In the genomic region with DNA sequence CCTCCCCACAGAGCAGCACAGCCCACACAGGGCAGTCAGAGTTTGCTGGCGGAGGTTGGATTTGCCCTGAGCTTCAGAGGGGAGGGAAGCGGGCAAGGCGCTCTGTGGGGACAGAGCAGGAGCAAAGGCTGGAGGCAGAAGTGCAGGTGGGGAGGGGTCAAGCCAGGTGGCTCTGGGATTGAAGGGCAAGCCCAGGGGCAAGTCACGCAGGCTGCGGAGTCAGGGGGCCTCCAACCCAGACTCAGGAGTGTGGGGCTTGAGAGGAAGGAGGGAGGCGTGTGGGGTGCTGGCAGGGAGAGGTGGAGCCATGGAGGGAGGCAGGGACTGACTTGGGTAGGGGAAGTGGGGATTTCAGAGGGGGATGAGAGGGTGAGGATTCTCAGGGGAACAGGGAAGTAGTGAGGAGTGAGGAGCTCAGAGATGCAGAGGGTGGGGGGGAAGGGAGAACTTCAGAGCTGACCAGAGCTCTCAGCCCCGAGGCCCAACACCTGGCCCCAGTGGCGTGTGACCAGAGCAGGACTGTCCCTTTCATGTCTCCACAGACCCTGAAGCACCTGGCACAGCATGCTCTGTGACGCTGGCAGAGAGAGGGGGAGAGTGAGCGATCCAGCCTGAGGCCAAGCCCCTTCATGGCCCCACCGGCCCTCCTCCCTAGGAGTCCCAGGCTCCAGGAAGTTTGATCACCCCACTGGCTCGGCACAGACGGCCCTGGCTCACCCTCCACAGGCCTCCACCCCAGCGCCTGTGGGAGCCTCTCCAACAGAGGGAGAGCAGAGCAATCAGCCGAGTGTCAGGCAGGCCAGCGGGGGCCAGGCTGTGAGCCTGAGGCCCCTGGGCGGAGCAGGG, we compare ENCODE assay signal across 11 cellular contexts.
DNase-seq lines count a peak whose midpoint lies in the region; ATAC-seq and TF ChIP-seq lines count a peak whose summit lies in the region.
"Had no signal": no experiment of that assay in that cellular context is flagged by ENCODE, and none has a peak within 500 bp of the region (broad histone marks: within the 10 kb centered on the region; RNA-seq: fewer than 3 reads in every experiment).

No MANE protein-coding gene starts in this region.

- DNase-seq in GDM1 (lab: John Stamatoyannopoulos, UW) (peak; percentile 41), NT2/D1 (ENCODE audit: low read depth, low spot score) (no peak), iPS-NIHi7 (ENCODE audit: extremely low spot score) (no peak), NCI-H1436 treated with DMSO at 0.1 percent for 48 hours (lab: John Stamatoyannopoulos, UW) (no peak), NCI-H187 (lab: John Stamatoyannopoulos, UW) (no peak), NCI-H2081 (lab: John Stamatoyannopoulos, UW) (no peak)
- no peak for DNase-seq in effector memory CD8-positive, alpha-beta T cell
- DNase-seq: activated gamma-delta T cell, EL had no signal

- H3K9me3 ChIP-seq in NT2/D1 (ENCODE audit: insufficient read depth, low read length): no peaks in the 10 kb centered on the region
- H3K9me3 ChIP-seq in neutrophil: no peaks in the 10 kb centered on the region
- H3K9me3 ChIP-seq: thoracic aorta had no signal

- H3K4me3 ChIP-seq in NT2/D1 (ENCODE audit: insufficient read length, low read depth) (no peak overlapping the region), neutrophil (ENCODE audit: low read depth in 1 of 2, low read length in 1 of 2) (peak overlapping the region; percentile 36 to 56)
- H3K4me3 ChIP-seq: thoracic aorta had no signal

- no peaks in the 10 kb centered on the region for H3K27me3 Mint-ChIP-seq in effector memory CD8-positive, alpha-beta T cell

- no peaks in the 10 kb centered on the region for H3K9me3 Mint-ChIP-seq in effector memory CD8-positive, alpha-beta T cell

- peak overlapping the region; percentile 100 for H3K27ac ChIP-seq in neutrophil

- H3K36me3 ChIP-seq in NT2/D1 (ENCODE audit: insufficient read depth, insufficient read length, low read length) (peaks cover 24% of the 10 kb centered on the region), neutrophil (peaks cover 3% of the 10 kb centered on the region)
- H3K36me3 ChIP-seq: thoracic aorta had no signal

- H3K4me1 Mint-ChIP-seq in effector memory CD8-positive, alpha-beta T cell (ENCODE audit: low read depth in 2 of 2): peaks cover 51 to 64% of the 10 kb centered on the region in 2 donors

- H3K9ac ChIP-seq in NT2/D1 (ENCODE audit: insufficient read length, low read depth): peak overlapping the region; percentile 63

- TF ChIP-seq CTCF in neutrophil (IDR thresholded peaks at IDR 0.05): peak; percentile 18

- H3K4me1 ChIP-seq in NT2/D1 (ENCODE audit: insufficient read depth, insufficient read length): peaks cover 23% of the 10 kb centered on the region
- peaks cover 76% of the 10 kb centered on the region in 2 experiments for H3K4me1 ChIP-seq in neutrophil (ENCODE audit: control insufficient read depth in 1 of 2, insufficient read depth in 1 of 2, low read depth in 1 of 2, low read length in 1 of 2)

- H3K27me3 ChIP-seq in NT2/D1 (ENCODE audit: insufficient read depth, insufficient read length) (no peaks in the 10 kb centered on the region), neutrophil (no peaks in the 10 kb centered on the region)

- H3K36me3 Mint-ChIP-seq in effector memory CD8-positive, alpha-beta T cell (ENCODE audit: insufficient read depth): peaks cover 18% of the 10 kb centered on the region

- H3K4me3 Mint-ChIP-seq in effector memory CD8-positive, alpha-beta T cell: peak overlapping the region; percentile 81 to 96

- no peak for ATAC-seq in effector memory CD8-positive, alpha-beta T cell (replicated peaks)

- peak overlapping the region; percentile 91 to 96 for H3K27ac Mint-ChIP-seq in effector memory CD8-positive, alpha-beta T cell
